In the genomic region with DNA sequence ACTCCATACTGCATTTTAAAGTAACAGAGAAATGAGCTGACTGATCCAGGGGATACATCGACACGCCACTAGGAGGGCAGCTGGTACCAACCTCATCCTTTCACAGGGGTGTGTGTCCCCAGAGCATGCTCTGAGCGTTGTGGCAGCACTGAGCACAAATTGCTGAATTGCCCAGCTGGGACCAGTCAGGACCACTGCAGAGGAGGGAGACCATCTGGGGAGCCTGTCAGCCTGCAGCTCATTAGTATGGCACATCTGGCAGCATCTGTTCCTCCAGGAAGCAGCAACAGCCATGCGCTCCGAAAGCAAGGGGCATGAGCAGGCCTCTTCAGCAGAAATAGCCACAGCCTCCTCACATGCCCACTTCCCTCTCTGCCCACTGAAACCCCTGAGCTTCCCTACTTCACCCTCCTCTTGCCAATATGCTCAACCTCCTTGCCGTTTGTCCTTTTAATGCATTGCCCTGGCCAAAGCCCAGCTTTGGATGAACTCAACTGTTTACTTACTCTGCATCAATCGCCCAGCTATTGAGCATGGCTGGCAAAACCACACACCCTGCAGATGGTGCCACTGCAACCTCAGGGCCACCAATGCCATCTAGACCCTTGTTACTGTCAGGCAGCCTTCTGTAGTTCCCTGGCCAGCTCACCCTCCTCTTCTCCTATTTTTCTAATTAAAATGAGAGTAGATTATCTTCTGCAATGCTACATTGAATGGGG, we compare ENCODE assay signal across 18 cellular contexts.
DNase-seq lines count a peak whose midpoint lies in the region; ATAC-seq and TF ChIP-seq lines count a peak whose summit lies in the region.
"Had no signal": no experiment of that assay in that cellular context is flagged by ENCODE, and none has a peak within 500 bp of the region (broad histone marks: within the 10 kb centered on the region; RNA-seq: fewer than 3 reads in every experiment).

No MANE protein-coding gene starts in this region.

- H4K20me1 ChIP-seq in SK-N-SH (ENCODE audit: insufficient read depth), result no peaks in the 10 kb centered on the region

- DNase-seq in T-helper 1 cell, result no peak
- DNase-seq in SK-N-SH, result peak; percentile 67
- no peak for DNase-seq in immature natural killer cell
- DNase-seq in upper lobe of right lung, result peak; percentile 69
- no peak for DNase-seq in stomach
- DNase-seq in NCI-H510A treated with DMSO at 0.1 percent for 48 hours (lab: John Stamatoyannopoulos, UW), result no peak
- DNase-seq: activated naive CD4-positive, alpha-beta T cell treated with anti-CD3 and anti-CD28 coated beads for 36 hours; Calu3; KG1; midbrain; NCI-H1694; NCI-H774; SHP77 treated with DMSO at 0.1 percent for 48 hours; spleen had no signal

- TF ChIP-seq POLR2A in stomach (IDR thresholded peaks at IDR 0.05), result no peak

- no peak overlapping the region for H3K4me2 ChIP-seq in SK-N-SH

- no peak overlapping the region for H3K9ac ChIP-seq in SK-N-SH
- H3K9ac ChIP-seq: parathyroid adenoma had no signal

- peaks cover 5% of the 10 kb centered on the region for H3K9me3 Mint-ChIP-seq in T-helper 1 cell treated with Interleukin-12 subunit alpha and Interleukin-12 subunit beta and Interleukin-4 antibody, amounts not matched to agents 30 μg/mL and 1 μg/mL, for 36 hours
- no peaks in the 10 kb centered on the region for H3K9me3 Mint-ChIP-seq in immature natural killer cell

- H2AFZ ChIP-seq in SK-N-SH (ENCODE audit: low read depth), result no peak overlapping the region
- H2AFZ ChIP-seq: parathyroid adenoma had no signal

- peak; percentile 76 for ATAC-seq in upper lobe of right lung
- ATAC-seq in HG02870 (IDR thresholded peaks at IDR 0.05; ENCODE audit: unreplicated experiment), result no peak
- ATAC-seq: body of pancreas had no signal

- TF ChIP-seq EP300 in SK-N-SH (IDR thresholded peaks at IDR 0.05; ENCODE audit: borderline replicate concordance in 1 of 2, low read depth in 1 of 2, low read length in 1 of 2) (no peak), stomach (IDR thresholded peaks at IDR 0.05) (no peak)

- CTCF ChIA-PET in SK-N-SH (lab: Yijun Ruan, JAX), result interaction anchor here (0.6 to 4.5 kb wide), 12 partner anchors 8 to 186 kb away, joined by 3 to 23 read pairs (median 3); no protein-coding TSS in a partner anchor

- H3K4me3 ChIP-seq in SK-N-SH (ENCODE audit: low read depth in 2 of 2, low read length in 1 of 2) (no peak overlapping the region), upper lobe of right lung (no peak overlapping the region), stomach (no peak overlapping the region)
- H3K4me3 ChIP-seq: body of pancreas, spleen had no signal

- POLR2A ChIA-PET in SK-N-SH (lab: Yijun Ruan, JAX), result interaction anchor here (0.8 kb wide), 1 partner anchor 185 kb away, joined by 3 read pairs; no protein-coding TSS in a partner anchor

- no peaks in the 10 kb centered on the region for H3K9me2 ChIP-seq in SK-N-SH

- TF ChIP-seq CTCF in SK-N-SH (IDR thresholded peaks at IDR 0.05) (no peak), upper lobe of right lung (IDR thresholded peaks at IDR 0.05) (peak; percentile 34), stomach (IDR thresholded peaks at IDR 0.05) (no peak)

- no peaks in the 10 kb centered on the region for H3K27me3 Mint-ChIP-seq in T-helper 1 cell treated with Interleukin-12 subunit alpha and Interleukin-12 subunit beta and Interleukin-4 antibody, amounts not matched to agents 30 μg/mL and 1 μg/mL, for 36 hours (ENCODE audit: low read depth)
- peaks cover 0 to 2% (median 0%) of the 10 kb centered on the region in 3 donors for H3K27me3 Mint-ChIP-seq in immature natural killer cell (ENCODE audit: low read depth in 3 of 3)

- no peaks in the 10 kb centered on the region for H3K79me2 ChIP-seq in SK-N-SH (ENCODE audit: insufficient read depth)
- H3K79me2 ChIP-seq: parathyroid adenoma had no signal

- peaks cover 11% of the 10 kb centered on the region for H3K4me1 Mint-ChIP-seq in T-helper 1 cell treated with Interleukin-12 subunit alpha and Interleukin-12 subunit beta and Interleukin-4 antibody, amounts not matched to agents 30 μg/mL and 1 μg/mL, for 36 hours (ENCODE audit: low read depth)
- peaks cover 47 to 61% of the 10 kb centered on the region in 2 donors for H3K4me1 Mint-ChIP-seq in immature natural killer cell

- 80% methylated on average over 6 of the region's 7 CpGs for whole genome bisulfite sequencing in SK-N-SH (ENCODE audit: low lambda C conversion rate)
- WGBS in stomach, 5 donors, result 64 to 72% (median 70%) methylated on average over 7 of the region's 7 CpGs

- no peaks in the 10 kb centered on the region for H3K36me3 ChIP-seq in SK-N-SH (replicated peaks in 1 of 2; ENCODE audit: control insufficient read depth in 1 of 2, insufficient read depth in 2 of 2, low read length in 1 of 2)
- peaks cover 2% of the 10 kb centered on the region for H3K36me3 ChIP-seq in upper lobe of right lung
- no peaks in the 10 kb centered on the region for H3K36me3 ChIP-seq in stomach

- H3F3A ChIP-seq in SK-N-SH (replicated peaks; ENCODE audit: insufficient read depth), result no peaks in the 10 kb centered on the region

- peak overlapping the region; percentile 47 for H3K27ac Mint-ChIP-seq in T-helper 1 cell treated with Interleukin-12 subunit alpha and Interleukin-12 subunit beta and Interleukin-4 antibody, amounts not matched to agents 30 μg/mL and 1 μg/mL, for 36 hours
- peak overlapping the region in 5 of 6 donors; percentile 24 to 58 (median 47) for H3K27ac Mint-ChIP-seq in immature natural killer cell
- H3K27ac Mint-ChIP-seq: activated naive CD4-positive, alpha-beta T cell treated with anti-CD3 and anti-CD28 coated beads for 36 hours had no signal

- H3K27me3 ChIP-seq in SK-N-SH (ENCODE audit: insufficient read depth) (no peaks in the 10 kb centered on the region), upper lobe of right lung (no peaks in the 10 kb centered on the region), stomach (no peaks in the 10 kb centered on the region)
- H3K27me3 ChIP-seq: body of pancreas, spleen had no signal

- no peaks in the 10 kb centered on the region for H3K9me3 ChIP-seq in SK-N-SH
- no peaks in the 10 kb centered on the region for H3K9me3 ChIP-seq in upper lobe of right lung
- no peaks in the 10 kb centered on the region for H3K9me3 ChIP-seq in stomach
- H3K9me3 ChIP-seq: body of pancreas, spleen had no signal

- intact Hi-C loops in upper lobe of right lung (cut with DNase I) (no loop called here), stomach (cut with DNase I; ENCODE audit: low total_unique reads) (no loop called here)

- TF ChIP-seq RAD21 in SK-N-SH (IDR thresholded peaks at IDR 0.05; ENCODE audit: low read length), result peak; percentile 23; the same call in 1 of the 2 replicates

- H3K36me3 Mint-ChIP-seq in T-helper 1 cell treated with Interleukin-12 subunit alpha and Interleukin-12 subunit beta and Interleukin-4 antibody, amounts not matched to agents 30 μg/mL and 1 μg/mL, for 36 hours (ENCODE audit: low read depth), result peaks cover 37% of the 10 kb centered on the region
- H3K36me3 Mint-ChIP-seq in immature natural killer cell, result peaks cover 16 to 28% (median 22%) of the 10 kb centered on the region in 3 donors

- no peak overlapping the region for H3K4me3 Mint-ChIP-seq in T-helper 1 cell treated with Interleukin-12 subunit alpha and Interleukin-12 subunit beta and Interleukin-4 antibody, amounts not matched to agents 30 μg/mL and 1 μg/mL, for 36 hours
- H3K4me3 Mint-ChIP-seq in immature natural killer cell, result no peak overlapping the region
- H3K4me3 Mint-ChIP-seq: activated naive CD4-positive, alpha-beta T cell treated with anti-CD3 and anti-CD28 coated beads for 36 hours had no signal

- peak overlapping the region in 1 of 2 experiments; percentile 64; a peak in 2 of 4 replicates for H3K27ac ChIP-seq in SK-N-SH (ENCODE audit: low read depth in 2 of 2, low read length in 1 of 2)
- H3K27ac ChIP-seq in upper lobe of right lung, result no peak overlapping the region
- H3K27ac ChIP-seq in stomach, result no peak overlapping the region
- H3K27ac ChIP-seq: body of pancreas, parathyroid adenoma had no signal

- H3K4me1 ChIP-seq in SK-N-SH (ENCODE audit: control insufficient read depth in 1 of 2, insufficient read depth in 2 of 2, low read depth in 1 of 2, low read length in 1 of 2), result peaks cover 0 to 7% of the 10 kb centered on the region in 2 experiments; a peak in 1 of 4 replicates
- H3K4me1 ChIP-seq in upper lobe of right lung, result no peaks in the 10 kb centered on the region
- H3K4me1 ChIP-seq in stomach, result peaks cover 0 to 2% (median 0%) of the 10 kb centered on the region in 4 donors
- H3K4me1 ChIP-seq: body of pancreas, parathyroid adenoma had no signal

TF ChIP-seq in SK-N-SH, 30 proteins besides CTCF, POLR2A, EP300 and RAD21:
- TF ChIP-seq MXI1 (IDR thresholded peaks at IDR 0.05; ENCODE audit: low read depth, low read length), result peak; percentile 21; the same call in 1 of the 2 replicates
- no peak for TF ChIP-seq SMC3 (IDR thresholded peaks at IDR 0.05; ENCODE audit: low read depth, low read length)

Comparison
In these comparisons a context has a peak if more than half of its experiments do, and no peak if none do; other contexts are left out.
1. DNase-seq: peak in SK-N-SH (single experiment) and upper lobe of right lung (single experiment); none in T-helper 1 cell (0 of 5), immature natural killer cell (0 of 3), stomach (single experiment) and NCI-H510A treated with DMSO at 0.1 percent for 48 hours (single experiment).